In genomic region chr3:1734494-1735122, GRCh38 we compare ENCODE assay signal across 30 cellular contexts.
DNase-seq lines count a peak whose midpoint lies in the region; ATAC-seq and TF ChIP-seq lines count a peak whose summit lies in the region.
"Had no signal": no experiment of that assay in that cellular context is flagged by ENCODE, and none has a peak within 500 bp of the region (broad histone marks: within the 10 kb centered on the region; RNA-seq: fewer than 3 reads in every experiment).

No MANE protein-coding gene starts in this region.

- H3K27me3 ChIP-seq in foreskin keratinocyte (no peaks in the 10 kb centered on the region), ascending aorta (no peaks in the 10 kb centered on the region)

- intact Hi-C loops in ascending aorta (cut with DNase I), result no loop called here

- DNase-seq in HT1080 (ENCODE audit: low read depth) (peak; percentile 60), T1000 (lab: John Stamatoyannopoulos, UW) (peak; percentile 47), foreskin keratinocyte (peak; percentile 75 to 93), renal cortical epithelial cell (ENCODE audit: low read depth) (peak; percentile 60), ascending aorta (ENCODE audit: low spot score in 2 of 2) (no peak), amygdala (lab: John Stamatoyannopoulos, UW) (no peak)
- DNase-seq: AML-193; C1 segment of cervical spinal cord; Caco-2; CD4-positive, alpha-beta memory T cell; DMS 273 treated with DMSO at 0.1 percent for 48 hours; DMS79; EL; GDM1; HCEC 1CT; IMR-90; KG1; MM.1S; NCI-H1417; NCI-H1694; NCI-H2029 treated with DMSO at 0.1 percent for 48 hours; NCI-H446 treated with DMSO at 0.1 percent for 48 hours; NCI-H526; NCI-H82; NK-92 treated with Interleukin-12 subunit alpha and Interleukin-12 subunit beta, amount 100 ng/mL, for 24 hours; PC-9; RPMI8226; SHP77 had no signal

- no peak for TF ChIP-seq CTCF in foreskin keratinocyte (conservative IDR thresholded peaks at IDR 0.05)
- TF ChIP-seq CTCF in ascending aorta (IDR thresholded peaks at IDR 0.05), result no peak

- peak; percentile 98 for ATAC-seq in foreskin keratinocyte
- ATAC-seq in GM18873 (IDR thresholded peaks at IDR 0.05; ENCODE audit: low FRiP score, unreplicated experiment), result no peak
- ATAC-seq: A549 had no signal

- H3K9me3 ChIP-seq in ascending aorta, result peaks cover 0 to 4% of the 10 kb centered on the region in 2 donors
- H3K9me3 ChIP-seq: Caco-2 had no signal

- H3K27ac ChIP-seq in foreskin keratinocyte (no peak overlapping the region), ascending aorta (no peak overlapping the region)
- H3K27ac ChIP-seq: A549, PC-9 had no signal

- H3K4me3 ChIP-seq in ascending aorta, result no peak overlapping the region
- H3K4me3 ChIP-seq: A549, PC-9 had no signal

- H3K4me1 ChIP-seq in foreskin keratinocyte, result peaks cover 17% of the 10 kb centered on the region
- no peaks in the 10 kb centered on the region for H3K4me1 ChIP-seq in ascending aorta
- H3K4me1 ChIP-seq: A549, Caco-2 had no signal

- H3K36me3 ChIP-seq in ascending aorta, result no peaks in the 10 kb centered on the region

Comparison
In these comparisons a context has a peak if more than half of its experiments do, and no peak if none do; other contexts are left out.
1. DNase-seq: peak in HT1080 (single experiment), T1000 (single experiment), foreskin keratinocyte (2 of 2) and renal cortical epithelial cell (single experiment); none in ascending aorta (0 of 2) and amygdala (0 of 56).